ENCODE assay signal across 1 cellular context in genomic region chr1:67149179-67149770, GRCh38.
TF ChIP-seq lines count a peak whose summit lies in the region.

No MANE protein-coding gene starts in this region.

TF ChIP-seq in GM12878, 131 proteins besides CTCF, POLR2A, EP300 and RAD21 (continued from another document and continues in another):
- TF ChIP-seq, protein P1, sequence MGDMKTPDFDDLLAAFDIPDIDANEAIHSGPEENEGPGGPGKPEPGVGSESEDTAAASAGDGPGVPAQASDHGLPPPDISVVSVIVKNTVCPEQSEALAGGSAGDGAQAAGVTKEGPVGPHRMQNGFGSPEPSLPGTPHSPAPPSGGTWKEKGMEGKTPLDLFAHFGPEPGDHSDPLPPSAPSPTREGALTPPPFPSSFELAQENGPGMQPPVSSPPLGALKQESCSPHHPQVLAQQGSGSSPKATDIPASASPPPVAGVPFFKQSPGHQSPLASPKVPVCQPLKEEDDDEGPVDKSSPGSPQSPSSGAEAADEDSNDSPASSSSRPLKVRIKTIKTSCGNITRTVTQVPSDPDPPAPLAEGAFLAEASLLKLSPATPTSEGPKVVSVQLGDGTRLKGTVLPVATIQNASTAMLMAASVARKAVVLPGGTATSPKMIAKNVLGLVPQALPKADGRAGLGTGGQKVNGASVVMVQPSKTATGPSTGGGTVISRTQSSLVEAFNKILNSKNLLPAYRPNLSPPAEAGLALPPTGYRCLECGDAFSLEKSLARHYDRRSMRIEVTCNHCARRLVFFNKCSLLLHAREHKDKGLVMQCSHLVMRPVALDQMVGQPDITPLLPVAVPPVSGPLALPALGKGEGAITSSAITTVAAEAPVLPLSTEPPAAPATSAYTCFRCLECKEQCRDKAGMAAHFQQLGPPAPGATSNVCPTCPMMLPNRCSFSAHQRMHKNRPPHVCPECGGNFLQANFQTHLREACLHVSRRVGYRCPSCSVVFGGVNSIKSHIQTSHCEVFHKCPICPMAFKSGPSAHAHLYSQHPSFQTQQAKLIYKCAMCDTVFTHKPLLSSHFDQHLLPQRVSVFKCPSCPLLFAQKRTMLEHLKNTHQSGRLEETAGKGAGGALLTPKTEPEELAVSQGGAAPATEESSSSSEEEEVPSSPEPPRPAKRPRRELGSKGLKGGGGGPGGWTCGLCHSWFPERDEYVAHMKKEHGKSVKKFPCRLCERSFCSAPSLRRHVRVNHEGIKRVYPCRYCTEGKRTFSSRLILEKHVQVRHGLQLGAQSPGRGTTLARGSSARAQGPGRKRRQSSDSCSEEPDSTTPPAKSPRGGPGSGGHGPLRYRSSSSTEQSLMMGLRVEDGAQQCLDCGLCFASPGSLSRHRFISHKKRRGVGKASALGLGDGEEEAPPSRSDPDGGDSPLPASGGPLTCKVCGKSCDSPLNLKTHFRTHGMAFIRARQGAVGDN (IDR thresholded peaks at IDR 0.05), result peak; percentile 31; the same call in 1 of the 2 replicates
- no peak for TF ChIP-seq SPI1 (IDR thresholded peaks at IDR 0.05; ENCODE audit: borderline replicate concordance, insufficient read depth, low read depth, low read length)
- no peak for TF ChIP-seq EGR1 (IDR thresholded peaks at IDR 0.05; ENCODE audit: borderline replicate concordance in 1 of 2, low read depth in 2 of 2, low read length in 2 of 2)
- TF ChIP-seq RCOR1 (conservative IDR thresholded peaks at IDR 0.05; ENCODE audit: low read depth, low read length), result no peak
- no peak for TF ChIP-seq ZNF274 (IDR thresholded peaks at IDR 0.05; ENCODE audit: insufficient read depth, insufficient read length)
- TF ChIP-seq TBL1XR1 (IDR thresholded peaks at IDR 0.05; ENCODE audit: low read depth, low read length), result no peak
- no peak for TF ChIP-seq NFYA (IDR thresholded peaks at IDR 0.05; ENCODE audit: borderline replicate concordance, low read depth, low read length)
- TF ChIP-seq BACH1 (IDR thresholded peaks at IDR 0.05; ENCODE audit: borderline replicate concordance), result no peak
- TF ChIP-seq SIX5 (IDR thresholded peaks at IDR 0.05; ENCODE audit: low read depth, low read length, severe bottlenecking), result no peak
- peak; percentile 37 for TF ChIP-seq CUX1 (IDR thresholded peaks at IDR 0.05; ENCODE audit: insufficient replicate concordance, low read depth, low read length)
- 0 out of 2 replicates have a peak, but pooled peaks have one; percentile 45 for TF ChIP-seq MTA2 (IDR thresholded peaks at IDR 0.05; ENCODE audit: low read depth)
- no peak for TF ChIP-seq CHD2 (IDR thresholded peaks at IDR 0.05; ENCODE audit: borderline replicate concordance, low read depth, low read length)
- TF ChIP-seq, protein P2, sequence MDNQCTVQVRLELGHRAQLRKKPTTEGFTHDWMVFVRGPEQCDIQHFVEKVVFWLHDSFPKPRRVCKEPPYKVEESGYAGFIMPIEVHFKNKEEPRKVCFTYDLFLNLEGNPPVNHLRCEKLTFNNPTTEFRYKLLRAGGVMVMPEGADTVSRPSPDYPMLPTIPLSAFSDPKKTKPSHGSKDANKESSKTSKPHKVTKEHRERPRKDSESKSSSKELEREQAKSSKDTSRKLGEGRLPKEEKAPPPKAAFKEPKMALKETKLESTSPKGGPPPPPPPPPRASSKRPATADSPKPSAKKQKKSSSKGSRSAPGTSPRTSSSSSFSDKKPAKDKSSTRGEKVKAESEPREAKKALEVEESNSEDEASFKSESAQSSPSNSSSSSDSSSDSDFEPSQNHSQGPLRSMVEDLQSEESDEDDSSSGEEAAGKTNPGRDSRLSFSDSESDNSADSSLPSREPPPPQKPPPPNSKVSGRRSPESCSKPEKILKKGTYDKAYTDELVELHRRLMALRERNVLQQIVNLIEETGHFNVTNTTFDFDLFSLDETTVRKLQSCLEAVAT (IDR thresholded peaks at IDR 0.05), result no peak; the same call in 1 of the 2 replicates
- TF ChIP-seq BCLAF1 (IDR thresholded peaks at IDR 0.05), result no peak
- no peak for TF ChIP-seq SUPT20H (IDR thresholded peaks at IDR 0.05; ENCODE audit: borderline replicate concordance, control insufficient read depth, low read depth, low read length)
- peak; percentile 23; the same call in 1 of the 2 replicates for TF ChIP-seq RELB (IDR thresholded peaks at IDR 0.05; ENCODE audit: low read depth)
- peak; percentile 62; the same call in 1 of the 2 replicates for TF ChIP-seq IRF4 (IDR thresholded peaks at IDR 0.05; ENCODE audit: low read depth, low read length)
- no peak for TF ChIP-seq POLR2AphosphoS5 (IDR thresholded peaks at IDR 0.05; ENCODE audit: low read length)
- TF ChIP-seq, protein P3, sequence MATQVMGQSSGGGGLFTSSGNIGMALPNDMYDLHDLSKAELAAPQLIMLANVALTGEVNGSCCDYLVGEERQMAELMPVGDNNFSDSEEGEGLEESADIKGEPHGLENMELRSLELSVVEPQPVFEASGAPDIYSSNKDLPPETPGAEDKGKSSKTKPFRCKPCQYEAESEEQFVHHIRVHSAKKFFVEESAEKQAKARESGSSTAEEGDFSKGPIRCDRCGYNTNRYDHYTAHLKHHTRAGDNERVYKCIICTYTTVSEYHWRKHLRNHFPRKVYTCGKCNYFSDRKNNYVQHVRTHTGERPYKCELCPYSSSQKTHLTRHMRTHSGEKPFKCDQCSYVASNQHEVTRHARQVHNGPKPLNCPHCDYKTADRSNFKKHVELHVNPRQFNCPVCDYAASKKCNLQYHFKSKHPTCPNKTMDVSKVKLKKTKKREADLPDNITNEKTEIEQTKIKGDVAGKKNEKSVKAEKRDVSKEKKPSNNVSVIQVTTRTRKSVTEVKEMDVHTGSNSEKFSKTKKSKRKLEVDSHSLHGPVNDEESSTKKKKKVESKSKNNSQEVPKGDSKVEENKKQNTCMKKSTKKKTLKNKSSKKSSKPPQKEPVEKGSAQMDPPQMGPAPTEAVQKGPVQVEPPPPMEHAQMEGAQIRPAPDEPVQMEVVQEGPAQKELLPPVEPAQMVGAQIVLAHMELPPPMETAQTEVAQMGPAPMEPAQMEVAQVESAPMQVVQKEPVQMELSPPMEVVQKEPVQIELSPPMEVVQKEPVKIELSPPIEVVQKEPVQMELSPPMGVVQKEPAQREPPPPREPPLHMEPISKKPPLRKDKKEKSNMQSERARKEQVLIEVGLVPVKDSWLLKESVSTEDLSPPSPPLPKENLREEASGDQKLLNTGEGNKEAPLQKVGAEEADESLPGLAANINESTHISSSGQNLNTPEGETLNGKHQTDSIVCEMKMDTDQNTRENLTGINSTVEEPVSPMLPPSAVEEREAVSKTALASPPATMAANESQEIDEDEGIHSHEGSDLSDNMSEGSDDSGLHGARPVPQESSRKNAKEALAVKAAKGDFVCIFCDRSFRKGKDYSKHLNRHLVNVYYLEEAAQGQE (IDR thresholded peaks at IDR 0.05; ENCODE audit: low read depth, low read length), result no peak
- 0 out of 2 replicates have a peak, but pooled peaks have one; percentile 53 for TF ChIP-seq TARDBP (IDR thresholded peaks at IDR 0.05; ENCODE audit: borderline replicate concordance)
- TF ChIP-seq BHLHE40 (IDR thresholded peaks at IDR 0.05; ENCODE audit: borderline replicate concordance in 1 of 2, low read depth in 2 of 2, low read length in 1 of 2), result peak in 1 of 2 experiments; percentile 32; a peak in 1 of 4 replicates
- TF ChIP-seq TAF1 (IDR thresholded peaks at IDR 0.05; ENCODE audit: borderline replicate concordance, low read depth, low read length), result no peak
- TF ChIP-seq ATF7 (IDR thresholded peaks at IDR 0.05; ENCODE audit: low read depth), result peak; percentile 26; the same call in 1 of the 2 replicates
- TF ChIP-seq STAT3 (IDR thresholded peaks at IDR 0.05; ENCODE audit: low read depth, low read length), result no peak
- TF ChIP-seq SRF (IDR thresholded peaks at IDR 0.05; ENCODE audit: low read depth in 2 of 2, low read length in 2 of 2), result no peak
- no peak for TF ChIP-seq ZSCAN29 (IDR thresholded peaks at IDR 0.05)
- TF ChIP-seq HCFC1 (IDR thresholded peaks at IDR 0.05; ENCODE audit: low read length), result no peak
- 0 out of 2 replicates have a peak, but pooled peaks have one; percentile 65 for TF ChIP-seq SMARCA5 (IDR thresholded peaks at IDR 0.05)
- peak; percentile 39; the same call in 1 of the 2 replicates for TF ChIP-seq BMI1 (IDR thresholded peaks at IDR 0.05; ENCODE audit: borderline replicate concordance)
- no peak for TF ChIP-seq RELA (IDR thresholded peaks at IDR 0.05; ENCODE audit: borderline replicate concordance, partially characterized antibody)
- TF ChIP-seq, protein P4, sequence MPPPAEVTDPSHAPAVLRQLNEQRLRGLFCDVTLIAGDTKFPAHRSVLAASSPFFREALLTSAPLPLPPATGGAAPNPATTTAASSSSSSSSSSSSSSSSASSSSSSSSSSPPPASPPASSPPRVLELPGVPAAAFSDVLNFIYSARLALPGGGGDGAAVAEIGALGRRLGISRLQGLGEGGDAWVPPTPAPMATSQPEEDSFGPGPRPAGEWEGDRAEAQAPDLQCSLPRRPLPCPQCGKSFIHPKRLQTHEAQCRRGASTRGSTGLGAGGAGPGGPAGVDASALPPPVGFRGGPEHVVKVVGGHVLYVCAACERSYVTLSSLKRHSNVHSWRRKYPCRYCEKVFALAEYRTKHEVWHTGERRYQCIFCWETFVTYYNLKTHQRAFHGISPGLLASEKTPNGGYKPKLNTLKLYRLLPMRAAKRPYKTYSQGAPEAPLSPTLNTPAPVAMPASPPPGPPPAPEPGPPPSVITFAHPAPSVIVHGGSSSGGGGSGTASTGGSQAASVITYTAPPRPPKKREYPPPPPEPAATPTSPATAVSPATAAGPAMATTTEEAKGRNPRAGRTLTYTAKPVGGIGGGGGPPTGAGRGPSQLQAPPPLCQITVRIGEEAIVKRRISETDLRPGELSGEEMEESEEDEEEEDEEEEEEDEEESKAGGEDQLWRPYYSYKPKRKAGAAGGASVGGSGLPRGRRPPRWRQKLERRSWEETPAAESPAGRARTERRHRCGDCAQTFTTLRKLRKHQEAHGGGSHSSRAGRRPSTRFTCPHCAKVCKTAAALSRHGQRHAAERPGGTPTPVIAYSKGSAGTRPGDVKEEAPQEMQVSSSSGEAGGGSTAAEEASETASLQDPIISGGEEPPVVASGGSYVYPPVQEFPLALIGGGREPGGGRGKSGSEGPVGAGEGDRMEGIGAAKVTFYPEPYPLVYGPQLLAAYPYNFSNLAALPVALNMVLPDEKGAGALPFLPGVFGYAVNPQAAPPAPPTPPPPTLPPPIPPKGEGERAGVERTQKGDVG (CRISPR knock-in tag; IDR thresholded peaks at IDR 0.05), result no peak
- no peak for TF ChIP-seq PML (IDR thresholded peaks at IDR 0.05; ENCODE audit: low read length)
- no peak for TF ChIP-seq CHD4 (IDR thresholded peaks at IDR 0.05)
- TF ChIP-seq MXI1 (IDR thresholded peaks at IDR 0.05; ENCODE audit: low read depth, low read length), result 0 out of 2 replicates have a peak, but pooled peaks have one; percentile 55
